In the genomic region with DNA sequence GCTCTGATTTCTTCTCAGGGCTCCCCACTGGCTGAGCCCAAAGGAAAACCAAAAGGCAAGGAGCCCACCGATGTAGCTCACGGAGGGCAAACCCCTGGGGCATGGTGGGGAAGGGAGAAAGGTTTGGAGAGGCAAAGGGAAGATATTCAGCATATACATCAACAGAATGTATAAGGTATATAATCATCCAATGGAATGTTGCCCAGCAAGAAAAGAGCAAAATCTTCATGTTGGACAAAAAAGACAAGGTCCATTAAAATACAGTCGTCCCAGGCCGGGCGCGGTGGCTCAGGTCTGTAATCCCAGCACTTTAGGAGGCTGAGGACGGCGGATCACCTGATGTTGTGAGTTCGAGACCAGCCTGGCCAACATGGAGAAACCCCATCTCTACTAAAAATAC, we compare ENCODE assay signal across 8 cellular contexts. TPM values are rescaled to one million over a fixed set of nuclear protein-coding genes. Genes with fewer than 3 reads are reported as not detected.
DNase-seq lines count a peak whose midpoint lies in the region; ATAC-seq and TF ChIP-seq lines count a peak whose summit lies in the region.

No MANE protein-coding gene starts in this region.

- no peak for TF ChIP-seq CTCF in CD4-positive, alpha-beta T cell (IDR thresholded peaks at IDR 0.05)
- TF ChIP-seq CTCF in OCI-LY7 (conservative IDR thresholded peaks at IDR 0.05; ENCODE audit: low read length) (no peak), dorsolateral prefrontal cortex (IDR thresholded peaks at IDR 0.05 in 54 of 56, conservative IDR thresholded peaks at IDR 0.05 in 2 of 56; ENCODE audit: low read depth in 1 of 56, partially characterized antibody in 56 of 56) (no peak), neutrophil (IDR thresholded peaks at IDR 0.05) (no peak)

- H3K4me1 Mint-ChIP-seq in CD4-positive, alpha-beta T cell (ENCODE audit: low read depth), result peaks cover 23% of the 10 kb centered on the region

- H3K27ac ChIP-seq in CD4-positive, alpha-beta T cell (ENCODE audit: low read depth, low read length), result no peak overlapping the region
- no peak overlapping the region for H3K27ac ChIP-seq in OCI-LY7 (ENCODE audit: low read depth, low read length, poor library complexity, severe bottlenecking)
- H3K27ac ChIP-seq in dorsolateral prefrontal cortex, result peak overlapping the region in 38 of 59 donors; percentile 8 to 94 (median 76)
- peak overlapping the region; percentile 98 for H3K27ac ChIP-seq in neutrophil

- no peak overlapping the region for H2AFZ ChIP-seq in OCI-LY7 (ENCODE audit: low read length)

- no peak for ATAC-seq in CD4-positive, alpha-beta T cell (ENCODE audit: poor library complexity)

- no TSS peak for BruUV-seq in OCI-LY7 (replicated peaks; lab: Mats Ljungman, UMichigan)

- H3K9me3 Mint-ChIP-seq in CD4-positive, alpha-beta T cell, result peaks cover 7% of the 10 kb centered on the region

- H3K4me1 ChIP-seq in OCI-LY7 (ENCODE audit: insufficient read depth, low read length, poor library complexity, severe bottlenecking) (peaks cover 26% of the 10 kb centered on the region), neutrophil (ENCODE audit: control insufficient read depth in 1 of 2, insufficient read depth in 1 of 2, low read depth in 1 of 2, low read length in 1 of 2) (peaks cover 63 to 65% of the 10 kb centered on the region in 2 experiments)

- peak overlapping the region; percentile 90 for H3K4me2 ChIP-seq in OCI-LY7 (ENCODE audit: low read length)

- DNase-seq in CD4-positive, alpha-beta T cell, result no peak
- DNase-seq in OCI-LY7 (ENCODE audit: low spot score), result no peak
- DNase-seq in dorsolateral prefrontal cortex, result no peak
- DNase-seq in anterior cingulate cortex (lab: John Stamatoyannopoulos, UW), result no peak
- no peak for DNase-seq in SIG-M5 (lab: John Stamatoyannopoulos, UW)
- DNase-seq in A172 (ENCODE audit: low spot score), result no peak
- no peak for DNase-seq in NK-92 treated with Interleukin-12 subunit alpha and Interleukin-12 subunit beta, amount 100 ng/mL, for 24 hours (lab: John Stamatoyannopoulos, UW)

- no peaks in the 10 kb centered on the region for H3K9me2 ChIP-seq in OCI-LY7 (ENCODE audit: insufficient read depth, low read length)

- POLR2A ChIA-PET in CD4-positive, alpha-beta T cell (lab: Charles Lee), result no interaction called here
- POLR2A ChIA-PET in OCI-LY7 (lab: Charles Lee), result interaction anchor here (0.6 to 1.0 kb wide), 2 partner anchors 15 to 17 kb away, joined by 4 to 12 read pairs; no protein-coding TSS in a partner anchor

- H3K4me3 ChIP-seq in OCI-LY7 (ENCODE audit: low read depth, low read length, poor library complexity, severe bottlenecking) (peak overlapping the region; percentile 86), dorsolateral prefrontal cortex (peak overlapping the region in 16 of 59 donors; percentile 21 to 89 (median 78)), neutrophil (ENCODE audit: low read depth in 1 of 2, low read length in 1 of 2) (peak overlapping the region; percentile 96 to 100)

- H3K27me3 Mint-ChIP-seq in CD4-positive, alpha-beta T cell, result no peaks in the 10 kb centered on the region

- peaks cover 32% of the 10 kb centered on the region; the same call in 1 of the 2 replicates for H3K79me2 ChIP-seq in OCI-LY7 (ENCODE audit: insufficient read depth, low read depth, low read length)

- H3K9me3 ChIP-seq in CD4-positive, alpha-beta T cell (ENCODE audit: control insufficient read depth, low read length), result no peaks in the 10 kb centered on the region
- H3K9me3 ChIP-seq in OCI-LY7 (ENCODE audit: low read length) (no peaks in the 10 kb centered on the region), neutrophil (no peaks in the 10 kb centered on the region)

- intact Hi-C loops in CD4-positive, alpha-beta T cell (cut with DNase I, micrococcal nuclease), result loop anchor here (2.0 to 10.0 kb wide), 4 partner anchors 720 to 1273 kb away; a partner anchor contains a TSS
- intact Hi-C loops in OCI-LY7 (cut with micrococcal nuclease; ENCODE audit: unreplicated experiment) (loop anchor here (2.0 to 5.0 kb wide), 5 partner anchors 225 to 1920 kb away; no protein-coding TSS in a partner anchor), dorsolateral prefrontal cortex (cut with DNase I) (loop anchor here in 1 of 2 donors (5.0 to 10.0 kb wide), 3 partner anchors 80 to 347 kb away; no protein-coding TSS in a partner anchor)

- peak overlapping the region; percentile 61 for H3K27ac Mint-ChIP-seq in CD4-positive, alpha-beta T cell

- H4K20me1 ChIP-seq in OCI-LY7 (ENCODE audit: insufficient read depth, low read length), result no peaks in the 10 kb centered on the region

- no peaks in the 10 kb centered on the region for H3K36me3 ChIP-seq in OCI-LY7 (ENCODE audit: insufficient read depth, low read length)
- peaks cover 16% of the 10 kb centered on the region for H3K36me3 ChIP-seq in neutrophil

- peaks cover 8% of the 10 kb centered on the region for H3K36me3 Mint-ChIP-seq in CD4-positive, alpha-beta T cell (ENCODE audit: low read depth)

- H3K27me3 ChIP-seq in CD4-positive, alpha-beta T cell (ENCODE audit: control insufficient read depth, insufficient read depth, low read length), result no peaks in the 10 kb centered on the region
- H3K27me3 ChIP-seq in dorsolateral prefrontal cortex (no peaks in the 10 kb centered on the region), neutrophil (no peaks in the 10 kb centered on the region)

- CTCF ChIA-PET in CD4-positive, alpha-beta T cell (lab: Charles Lee), result no interaction called here
- CTCF ChIA-PET in OCI-LY7 (lab: Charles Lee; ENCODE audit: unreplicated experiment), result no interaction called here

- H3K4me3 Mint-ChIP-seq in CD4-positive, alpha-beta T cell, result peak overlapping the region; percentile 93

RNA-seq across cellular contexts. Expression of a gene that starts 1.6 kb away (rescaled TPM):
- total RNA-seq in CD4-positive, alpha-beta T cell, result 1 to 10 TPM; 1.4 to 2.3 TPM
- total RNA-seq in OCI-LY7 (2014; rRNA removed; shearing (Covaris generic)), result 8.6 and 9.4 TPM in 2 replicates
- total RNA-seq in OCI-LY7 (2022) (12.3 and 14.2 TPM in 2 replicates), dorsolateral prefrontal cortex (10 to 100 TPM in 115 of 120 experiments, 1 to 10 TPM in 5; 8.3 to 42.3 (median 17.7) TPM)
- 51.8 and 55.6 TPM in 2 replicates for total RNA-seq in A172 (2014; rRNA removed; shearing (Covaris generic))

Comparison
In these comparisons a context has a peak if more than half of its experiments do, and no peak if none do; other contexts are left out.
1. H3K27ac ChIP-seq: peak in dorsolateral prefrontal cortex (38 of 59) and neutrophil (single experiment); none in CD4-positive, alpha-beta T cell (single experiment) and OCI-LY7 (single experiment).